In genomic region chrX:2500091-2500680, GRCh38 we compare ENCODE assay signal across 7 cellular contexts. TPM values are rescaled to one million over a fixed set of nuclear protein-coding genes. Genes with fewer than 3 reads are reported as not detected.
DNase-seq lines count a peak whose midpoint lies in the region; ATAC-seq and TF ChIP-seq lines count a peak whose summit lies in the region.

No MANE protein-coding gene starts in this region.

- peak; percentile 54 for ATAC-seq in GM19023 (IDR thresholded peaks at IDR 0.05; ENCODE audit: unreplicated experiment)
- ATAC-seq in HG03025 (IDR thresholded peaks at IDR 0.05; ENCODE audit: low FRiP score, unreplicated experiment): peak; percentile 50
- ATAC-seq in effector memory CD8-positive, alpha-beta T cell (replicated peaks): peak; percentile 56
- peak; percentile 65 for ATAC-seq in upper lobe of right lung

- peak overlapping the region; percentile 72 for H3K27ac ChIP-seq in SU-DHL-6 (ENCODE audit: low read depth, low read length)
- peak overlapping the region; percentile 91 for H3K27ac ChIP-seq in upper lobe of right lung

- H3K79me2 ChIP-seq in SU-DHL-6 (ENCODE audit: insufficient read depth, low read length): peaks cover 30% of the 10 kb centered on the region

- no peaks in the 10 kb centered on the region for H4K20me1 ChIP-seq in SU-DHL-6 (ENCODE audit: low read depth, low read length)

- TF ChIP-seq CTCF in SU-DHL-6 (IDR thresholded peaks at IDR 0.05; ENCODE audit: insufficient read depth, low read length, poor library complexity, severe bottlenecking) (no peak), upper lobe of right lung (IDR thresholded peaks at IDR 0.05) (no peak)

- H3K9me2 ChIP-seq in SU-DHL-6 (replicated peaks; ENCODE audit: insufficient read depth, low read length): no peaks in the 10 kb centered on the region

- no peak overlapping the region for H2AFZ ChIP-seq in SU-DHL-6 (ENCODE audit: low read depth, low read length, severe bottlenecking)

- H3K4me3 Mint-ChIP-seq in effector memory CD8-positive, alpha-beta T cell: peak overlapping the region; percentile 80 to 81

- no peaks in the 10 kb centered on the region for H3K36me3 ChIP-seq in SU-DHL-6 (ENCODE audit: low read length)
- peaks cover 14% of the 10 kb centered on the region for H3K36me3 ChIP-seq in upper lobe of right lung

- DNase-seq in effector memory CD8-positive, alpha-beta T cell: peak; percentile 17 to 39 (median 17)
- peak; percentile 89 for DNase-seq in mesenteric fat pad (ENCODE audit: low spot score)
- peak; percentile 79 for DNase-seq in upper lobe of right lung
- DNase-seq in NCI-H526 treated with DMSO at 0.1 percent for 48 hours (lab: John Stamatoyannopoulos, UW): no peak

- H3K36me3 Mint-ChIP-seq in effector memory CD8-positive, alpha-beta T cell (ENCODE audit: insufficient read depth): peaks cover 13% of the 10 kb centered on the region

- peaks cover 28% of the 10 kb centered on the region for H3K4me1 ChIP-seq in upper lobe of right lung

- no peaks in the 10 kb centered on the region for H3K9me3 ChIP-seq in SU-DHL-6 (ENCODE audit: insufficient read depth, low read length)
- H3K9me3 ChIP-seq in upper lobe of right lung: no peaks in the 10 kb centered on the region

- H3K4me3 ChIP-seq in SU-DHL-6 (ENCODE audit: insufficient read depth, low read length, poor library complexity, severe bottlenecking): peak overlapping the region; percentile 71
- H3K4me3 ChIP-seq in upper lobe of right lung: peak overlapping the region; percentile 89

- peaks cover 11% of the 10 kb centered on the region; the same call in 1 of the 2 replicates for H3F3A ChIP-seq in SU-DHL-6 (ENCODE audit: insufficient read depth)

- intact Hi-C loops in upper lobe of right lung (cut with DNase I): no loop called here

- no peaks in the 10 kb centered on the region for H3K9me3 Mint-ChIP-seq in effector memory CD8-positive, alpha-beta T cell

- H3K27ac Mint-ChIP-seq in effector memory CD8-positive, alpha-beta T cell: peak overlapping the region; percentile 89 to 95

- peaks cover 19 to 43% of the 10 kb centered on the region in 2 donors for H3K4me1 Mint-ChIP-seq in effector memory CD8-positive, alpha-beta T cell (ENCODE audit: low read depth in 2 of 2)

- peak overlapping the region; percentile 67 for H3K9ac ChIP-seq in SU-DHL-6 (ENCODE audit: low read length)

- H3K4me2 ChIP-seq in SU-DHL-6 (ENCODE audit: low read depth, low read length, poor library complexity, severe bottlenecking): peak overlapping the region; percentile 69

- H3K27me3 ChIP-seq in SU-DHL-6 (ENCODE audit: low read length): no peaks in the 10 kb centered on the region
- no peaks in the 10 kb centered on the region for H3K27me3 ChIP-seq in upper lobe of right lung

- no peaks in the 10 kb centered on the region for H3K27me3 Mint-ChIP-seq in effector memory CD8-positive, alpha-beta T cell

RNA-seq across cellular contexts. Expression of gene DHRSX, which starts 0.6 kb away (rescaled TPM):
- total RNA-seq in mesenteric fat pad (27.0 TPM), upper lobe of right lung (34.8 TPM)

RNA-seq across cellular contexts. Expression of gene ZBED1, which starts 0.6 kb away (rescaled TPM):
- total RNA-seq in mesenteric fat pad (37.2 TPM), upper lobe of right lung (40.0 TPM)
